ENCODE assay signal across 13 cellular contexts in the genomic region with DNA sequence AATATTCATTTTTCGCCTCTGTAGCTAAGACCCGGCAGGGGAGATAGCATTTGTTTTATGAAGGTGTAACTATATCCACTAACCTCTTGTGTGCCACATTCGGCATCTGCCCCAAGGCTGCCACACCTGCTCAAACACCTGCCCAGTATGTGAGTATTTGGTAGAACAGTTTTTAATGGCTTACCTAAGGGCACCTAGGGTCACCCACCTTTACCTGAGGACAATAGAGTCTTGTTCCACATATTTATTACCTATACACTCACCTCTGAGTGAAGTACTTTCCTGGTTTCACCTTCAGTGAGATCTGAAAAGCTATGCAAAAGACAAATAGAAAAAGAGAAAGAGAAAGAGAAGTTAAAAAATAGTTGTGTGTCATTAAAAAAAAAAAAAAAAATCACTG.
DNase-seq lines count a peak whose midpoint lies in the region; ATAC-seq, FAIRE-seq and TF ChIP-seq lines count a peak whose summit lies in the region.
"Had no signal": no experiment of that assay in that cellular context is flagged by ENCODE, and none has a peak within 500 bp of the region (broad histone marks: within the 10 kb centered on the region; RNA-seq: fewer than 3 reads in every experiment).

No MANE protein-coding gene starts in this region.

- no peaks in the 10 kb centered on the region for H3K36me3 Mint-ChIP-seq in stimulated activated memory B cell treated with anti-CD40 and anti-IgM and Interleukin-4, amounts not matched to agents 10 μg/mL and 1 μg/mL and 100 μg/mL, for 72 hours

- TF ChIP-seq CTCF in OCI-LY3 (IDR thresholded peaks at IDR 0.05; ENCODE audit: low read depth, low read length), result no peak

- H3K27ac Mint-ChIP-seq in stimulated activated memory B cell treated with anti-CD40 and anti-IgM and Interleukin-4, amounts not matched to agents 10 μg/mL and 1 μg/mL and 100 μg/mL, for 72 hours, result peak overlapping the region; percentile 73

- no peak overlapping the region for H3K9ac ChIP-seq in OCI-LY3 (ENCODE audit: low read length)

- H3K9me3 Mint-ChIP-seq in stimulated activated memory B cell treated with anti-CD40 and anti-IgM and Interleukin-4, amounts not matched to agents 10 μg/mL and 1 μg/mL and 100 μg/mL, for 72 hours, result no peaks in the 10 kb centered on the region

- no peak for TF ChIP-seq POLR2A in GM12892 (IDR thresholded peaks at IDR 0.05; ENCODE audit: low read depth, low read length)

- no peaks in the 10 kb centered on the region for H3K79me2 ChIP-seq in OCI-LY3 (ENCODE audit: low read length)

- ATAC-seq in stimulated activated memory B cell treated with anti-CD40 and anti-IgM and Interleukin-4, amounts not matched to agents 10 μg/mL and 1 μg/mL and 100 μg/mL, for 72 hours, result no peak
- no peak for ATAC-seq in HG03565 (IDR thresholded peaks at IDR 0.05; ENCODE audit: unreplicated experiment)
- ATAC-seq in GM21723 (IDR thresholded peaks at IDR 0.05; ENCODE audit: unreplicated experiment), result no peak
- ATAC-seq: heart right ventricle had no signal

- H3K27me3 ChIP-seq in OCI-LY3 (ENCODE audit: low read depth, low read length), result no peaks in the 10 kb centered on the region; the same call in none of the 2 replicates
- H3K27me3 ChIP-seq: heart right ventricle had no signal

- no peaks in the 10 kb centered on the region for H3K4me1 ChIP-seq in OCI-LY3 (ENCODE audit: low read length)

- peaks cover 60% of the 10 kb centered on the region for H3K4me1 Mint-ChIP-seq in stimulated activated memory B cell treated with anti-CD40 and anti-IgM and Interleukin-4, amounts not matched to agents 10 μg/mL and 1 μg/mL and 100 μg/mL, for 72 hours

- H3K9me3 ChIP-seq in OCI-LY3 (ENCODE audit: insufficient read depth, low read length), result no peaks in the 10 kb centered on the region
- H3K9me3 ChIP-seq: heart right ventricle had no signal

- H3K36me3 ChIP-seq in OCI-LY3 (replicated peaks; ENCODE audit: low read depth, low read length), result no peaks in the 10 kb centered on the region
- H3K36me3 ChIP-seq: heart right ventricle had no signal

- H3K4me2 ChIP-seq in OCI-LY3 (ENCODE audit: low read length), result peak overlapping the region; percentile 11; the same call in 1 of the 2 replicates

- no peak overlapping the region for H3K4me3 Mint-ChIP-seq in stimulated activated memory B cell treated with anti-CD40 and anti-IgM and Interleukin-4, amounts not matched to agents 10 μg/mL and 1 μg/mL and 100 μg/mL, for 72 hours

- H3K27ac ChIP-seq in OCI-LY3 (ENCODE audit: low read length), result no peak overlapping the region
- H3K27ac ChIP-seq: heart right ventricle had no signal

- DNase-seq in GM12892 (ENCODE audit: insufficient read length) (no peak), NCI-H2107 (lab: John Stamatoyannopoulos, UW) (peak; percentile 40), activated gamma-delta T cell treated with Interleukin-2 at 50 U/mL for 16 hours (no peak)
- DNase-seq: activated CD4-positive, alpha-beta T cell treated with anti-CD3 and anti-CD28 coated beads for 4 hours; activated naive CD4-positive, alpha-beta T cell; aorta; heart right ventricle; mammary epithelial cell; NCI-H2227 treated with DMSO at 0.1 percent for 48 hours had no signal

- H3K4me3 ChIP-seq in OCI-LY3 (ENCODE audit: low read length), result no peak overlapping the region
- H3K4me3 ChIP-seq: heart right ventricle had no signal

- peak; percentile 21 for FAIRE-seq in GM12892 (lab: Jason Lieb, UNC)

- H3K27me3 Mint-ChIP-seq in stimulated activated memory B cell treated with anti-CD40 and anti-IgM and Interleukin-4, amounts not matched to agents 10 μg/mL and 1 μg/mL and 100 μg/mL, for 72 hours, result no peaks in the 10 kb centered on the region

- no peak overlapping the region for H2AFZ ChIP-seq in OCI-LY3 (ENCODE audit: low read depth, low read length)

- no peaks in the 10 kb centered on the region for H4K20me1 ChIP-seq in OCI-LY3 (ENCODE audit: insufficient read depth, low read length)
